8 cellular contexts compared by ENCODE assay signal in genomic region chr3:42831321-42831713, GRCh38. TPM values are rescaled to one million over a fixed set of nuclear protein-coding genes. Genes with fewer than 3 reads are reported as not detected.
DNase-seq lines count a peak whose midpoint lies in the region; ATAC-seq lines count a peak whose summit lies in the region.

No MANE protein-coding gene starts in this region.

- H2BK5ac ChIP-seq in mesenchymal stem cell (ENCODE audit: low read depth, low read length, poor library complexity, severe bottlenecking) = no peak overlapping the region

- no peak overlapping the region for H3K18ac ChIP-seq in mesenchymal stem cell (ENCODE audit: low read depth in 1 of 2, low read length in 2 of 2)

- H3K79me1 ChIP-seq in mesenchymal stem cell (replicated peaks; ENCODE audit: low read length, poor library complexity, severe bottlenecking) = no peaks in the 10 kb centered on the region

- H2BK15ac ChIP-seq in mesenchymal stem cell (ENCODE audit: low read depth, poor library complexity, severe bottlenecking) = no peak overlapping the region

- no peak overlapping the region for H3K23ac ChIP-seq in mesenchymal stem cell (ENCODE audit: low read length in 2 of 2)

- no peak overlapping the region for H3K14ac ChIP-seq in mesenchymal stem cell (ENCODE audit: low read length in 2 of 2)

- H3K4me2 ChIP-seq in mesenchymal stem cell (ENCODE audit: low read length, poor library complexity, severe bottlenecking) = no peak overlapping the region

- DNase-seq in DMS 273 treated with DMSO at 0.1 percent for 48 hours (lab: John Stamatoyannopoulos, UW) = peak; percentile 28
- peak; percentile 37 to 80 for DNase-seq in NCI-H526 (lab: John Stamatoyannopoulos, UW)
- peak; percentile 39 to 68 for DNase-seq in activated CD4-positive, alpha-beta T cell treated with anti-CD3 and anti-CD28 coated beads, Interleukin-2, amount 50 U/mL, for 24 hours (ENCODE audit: low read depth in 1 of 2, low spot score in 1 of 2)
- peak; percentile 83 for DNase-seq in ecto neural progenitor cell (ENCODE audit: low spot score)
- DNase-seq in mesenchymal stem cell = peak; percentile 32
- peak; percentile 60 to 72 for DNase-seq in stimulated activated CD8-positive, alpha-beta memory T cell treated with anti-CD3 and anti-CD28 coated beads, Interleukin-2, amount 100 ng/mL, for 48 hours (ENCODE audit: low read depth in 2 of 2)

- H3K4me1 ChIP-seq in mesenchymal stem cell (ENCODE audit: control insufficient read depth, insufficient read depth, low read depth, low read length) = no peaks in the 10 kb centered on the region

- H3K36me3 ChIP-seq in mesenchymal stem cell (ENCODE audit: control insufficient read depth in 1 of 2, insufficient read depth in 2 of 2, low read depth in 1 of 2, low read length in 2 of 2) = no peaks in the 10 kb centered on the region

- peak overlapping the region; percentile 67 for H3K9ac ChIP-seq in mesenchymal stem cell (ENCODE audit: low read length)

- H3K4ac ChIP-seq in mesenchymal stem cell (ENCODE audit: low read depth in 1 of 2, low read length in 2 of 2) = no peak overlapping the region

- peak; percentile 58 for ATAC-seq in HG02678 (IDR thresholded peaks at IDR 0.05; ENCODE audit: unreplicated experiment)
- no peak for ATAC-seq in GM19324 (IDR thresholded peaks at IDR 0.05; ENCODE audit: low FRiP score, unreplicated experiment)

- 8% methylated on average over 3 of the region's 3 CpGs for WGBS in mesenchymal stem cell

- H2AK5ac ChIP-seq in mesenchymal stem cell (ENCODE audit: low read length, severe bottlenecking) = no peak overlapping the region

- H4K8ac ChIP-seq in mesenchymal stem cell (ENCODE audit: low read length) = peak overlapping the region; percentile 27

- H4K91ac ChIP-seq in mesenchymal stem cell (ENCODE audit: low read length) = no peak overlapping the region

- no peak overlapping the region for H3K4me3 ChIP-seq in mesenchymal stem cell (ENCODE audit: insufficient read depth in 1 of 2, low read depth in 1 of 2, low read length in 2 of 2)

- no peak overlapping the region for H3K27ac ChIP-seq in mesenchymal stem cell (ENCODE audit: low read length, poor library complexity, severe bottlenecking)

- H2BK12ac ChIP-seq in mesenchymal stem cell (ENCODE audit: low read length in 2 of 2) = no peak overlapping the region

- H2AFZ ChIP-seq in mesenchymal stem cell (ENCODE audit: low read depth, low read length) = no peak overlapping the region

- no peaks in the 10 kb centered on the region for H3K9me3 ChIP-seq in mesenchymal stem cell (ENCODE audit: control insufficient read depth, low read length)

- H3K27me3 ChIP-seq in mesenchymal stem cell (ENCODE audit: control insufficient read depth in 1 of 2, insufficient read depth in 1 of 2, low read length in 2 of 2) = peaks cover 0 to 25% of the 10 kb centered on the region in 2 experiments

- H2BK120ac ChIP-seq in mesenchymal stem cell (ENCODE audit: low read depth, low read length) = no peak overlapping the region

RNA-seq across cellular contexts. Expression of gene ACKR2, which starts 22.1 kb away (rescaled TPM):
- 0.03 TPM for polyA plus RNA-seq in mesenchymal stem cell (2013, experiment 1 of 2)
- polyA plus RNA-seq in mesenchymal stem cell (2013, experiment 2 of 2) = 0.04 TPM

RNA-seq across cellular contexts. Expression of gene HIGD1A, which starts 27.0 kb away (rescaled TPM):
- polyA plus RNA-seq in mesenchymal stem cell (2013, experiment 1 of 2) = 127 TPM
- 138 TPM for polyA plus RNA-seq in mesenchymal stem cell (2013, experiment 2 of 2)

RNA-seq across cellular contexts. Expression of gene CYP8B1, which starts 44.4 kb away (rescaled TPM):
- not detected for polyA plus RNA-seq in mesenchymal stem cell (2013, experiment 1 of 2)
- polyA plus RNA-seq in mesenchymal stem cell (2013, experiment 2 of 2) = not detected

RNA-seq across cellular contexts. Expression of gene CCDC13, which starts 58.3 kb away (rescaled TPM):
- polyA plus RNA-seq in mesenchymal stem cell (2013, experiment 1 of 2) = 0.73 TPM
- polyA plus RNA-seq in mesenchymal stem cell (2013, experiment 2 of 2) = 0.51 TPM

Comparison
In these comparisons a context has a peak if more than half of its experiments do, and no peak if none do; other contexts are left out.
1. DNase-seq: peak in every context shown above with its lines; median percentile 83 in ecto neural progenitor cell; 66 in stimulated activated CD8-positive, alpha-beta memory T cell treated with anti-CD3 and anti-CD28 coated beads, Interleukin-2, amount 100 ng/mL, for 48 hours; 58 in NCI-H526; 54 in activated CD4-positive, alpha-beta T cell treated with anti-CD3 and anti-CD28 coated beads, Interleukin-2, amount 50 U/mL, for 24 hours; 32 in mesenchymal stem cell; 28 in DMS 273 treated with DMSO at 0.1 percent for 48 hours.